1 cellular context compared by ENCODE assay signal in genomic region chr7:158849553-158850389, GRCh38.
TF ChIP-seq lines count a peak whose summit lies in the region.

No MANE protein-coding gene starts in this region.

TF ChIP-seq in A549, 52 proteins besides CTCF, POLR2A, EP300 and RAD21 (continued from another document):
- TF ChIP-seq REST (IDR thresholded peaks at IDR 0.05) (no peak), ZFP36 (IDR thresholded peaks at IDR 0.05; ENCODE audit: borderline replicate concordance, partially characterized antibody) (no peak), HOXB13 (CRISPR knock-in tag; IDR thresholded peaks at IDR 0.05; ENCODE audit: low read depth) (no peak), RNF2 (IDR thresholded peaks at IDR 0.05; ENCODE audit: borderline replicate concordance, low read depth) (no peak), MAX (IDR thresholded peaks at IDR 0.05) (no peak), ZSCAN20 (CRISPR knock-in tag; IDR thresholded peaks at IDR 0.05) (no peak), BHLHE40 (IDR thresholded peaks at IDR 0.05; ENCODE audit: low read depth, low read length) (no peak), EHMT2 (IDR thresholded peaks at IDR 0.05; ENCODE audit: low read depth) (no peak)
TF ChIP-seq in A549: peak in this region for 0.
